ENCODE assay signal across 1 cellular context in the genomic region with DNA sequence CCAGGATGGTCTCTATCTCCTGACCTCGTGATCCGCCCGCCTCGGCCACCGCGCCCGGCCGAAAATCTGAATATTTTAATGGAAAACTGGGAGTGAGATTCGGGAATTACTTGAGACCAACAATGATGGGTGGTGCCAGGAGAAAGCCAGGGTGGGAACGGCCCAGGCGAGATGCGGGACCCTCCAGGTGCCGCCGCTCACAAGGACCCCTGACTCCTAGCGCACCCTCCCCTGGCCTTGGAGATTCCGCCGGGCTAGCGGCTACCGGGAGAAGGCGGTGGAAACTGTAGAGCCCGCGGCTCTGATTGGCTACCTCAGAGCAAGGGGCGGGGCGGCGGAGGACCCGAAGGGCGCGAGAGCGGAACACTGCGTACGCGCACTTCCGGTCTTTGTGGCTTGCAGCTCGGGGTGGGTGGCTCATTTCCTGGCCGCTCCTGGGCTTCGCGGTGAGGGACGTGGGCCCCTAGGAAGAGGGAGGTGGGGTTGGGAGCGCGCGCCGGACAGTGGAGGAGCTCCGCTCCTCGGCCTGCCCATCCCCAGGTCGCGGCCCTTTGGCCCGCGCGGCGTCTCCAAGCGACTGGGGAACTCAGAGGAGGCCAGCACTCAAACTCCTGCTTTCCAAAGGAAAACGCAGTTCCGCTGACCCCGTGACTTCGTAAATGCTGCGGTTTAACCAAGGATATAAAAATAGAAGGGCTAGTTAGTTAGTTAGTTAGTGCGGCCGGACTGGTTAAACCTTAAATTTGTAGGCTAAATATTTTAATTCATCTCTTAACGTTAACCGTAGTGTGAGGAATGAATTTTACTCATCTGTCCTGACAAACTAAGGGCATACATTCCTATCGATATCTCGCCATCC.
A peak's percentile ranks its signal among the peaks of the same experiment; 100 is the strongest.
TF ChIP-seq lines count a peak whose summit lies in the region.

A gene (plus strand): TSS at position 371 of the 859 bp plus-strand sequence. CDS start 1,437 bp downstream, outside the sequence.

TF ChIP-seq in K562, 482 proteins besides CTCF, POLR2A, EP300 and RAD21 (continued from another document and continues in another):
- TF ChIP-seq, protein P1, sequence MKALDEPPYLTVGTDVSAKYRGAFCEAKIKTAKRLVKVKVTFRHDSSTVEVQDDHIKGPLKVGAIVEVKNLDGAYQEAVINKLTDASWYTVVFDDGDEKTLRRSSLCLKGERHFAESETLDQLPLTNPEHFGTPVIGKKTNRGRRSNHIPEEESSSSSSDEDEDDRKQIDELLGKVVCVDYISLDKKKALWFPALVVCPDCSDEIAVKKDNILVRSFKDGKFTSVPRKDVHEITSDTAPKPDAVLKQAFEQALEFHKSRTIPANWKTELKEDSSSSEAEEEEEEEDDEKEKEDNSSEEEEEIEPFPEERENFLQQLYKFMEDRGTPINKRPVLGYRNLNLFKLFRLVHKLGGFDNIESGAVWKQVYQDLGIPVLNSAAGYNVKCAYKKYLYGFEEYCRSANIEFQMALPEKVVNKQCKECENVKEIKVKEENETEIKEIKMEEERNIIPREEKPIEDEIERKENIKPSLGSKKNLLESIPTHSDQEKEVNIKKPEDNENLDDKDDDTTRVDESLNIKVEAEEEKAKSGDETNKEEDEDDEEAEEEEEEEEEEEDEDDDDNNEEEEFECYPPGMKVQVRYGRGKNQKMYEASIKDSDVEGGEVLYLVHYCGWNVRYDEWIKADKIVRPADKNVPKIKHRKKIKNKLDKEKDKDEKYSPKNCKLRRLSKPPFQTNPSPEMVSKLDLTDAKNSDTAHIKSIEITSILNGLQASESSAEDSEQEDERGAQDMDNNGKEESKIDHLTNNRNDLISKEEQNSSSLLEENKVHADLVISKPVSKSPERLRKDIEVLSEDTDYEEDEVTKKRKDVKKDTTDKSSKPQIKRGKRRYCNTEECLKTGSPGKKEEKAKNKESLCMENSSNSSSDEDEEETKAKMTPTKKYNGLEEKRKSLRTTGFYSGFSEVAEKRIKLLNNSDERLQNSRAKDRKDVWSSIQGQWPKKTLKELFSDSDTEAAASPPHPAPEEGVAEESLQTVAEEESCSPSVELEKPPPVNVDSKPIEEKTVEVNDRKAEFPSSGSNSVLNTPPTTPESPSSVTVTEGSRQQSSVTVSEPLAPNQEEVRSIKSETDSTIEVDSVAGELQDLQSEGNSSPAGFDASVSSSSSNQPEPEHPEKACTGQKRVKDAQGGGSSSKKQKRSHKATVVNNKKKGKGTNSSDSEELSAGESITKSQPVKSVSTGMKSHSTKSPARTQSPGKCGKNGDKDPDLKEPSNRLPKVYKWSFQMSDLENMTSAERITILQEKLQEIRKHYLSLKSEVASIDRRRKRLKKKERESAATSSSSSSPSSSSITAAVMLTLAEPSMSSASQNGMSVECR (CRISPR knock-in tag; IDR thresholded peaks at IDR 0.05), result peak; percentile 73; the same call in 1 of the 2 replicates
- TF ChIP-seq TBL1XR1 (IDR thresholded peaks at IDR 0.05; ENCODE audit: low read length in 2 of 2), result peak in 1 of 2 experiments; percentile 26; a peak in 1 of 4 replicates
- TF ChIP-seq EWSR1 (IDR thresholded peaks at IDR 0.05; ENCODE audit: borderline replicate concordance, low read depth, partially characterized antibody), result no peak
- no peak for TF ChIP-seq RBM34 (IDR thresholded peaks at IDR 0.05; ENCODE audit: borderline replicate concordance, insufficient read depth, low read length)
- TF ChIP-seq E2F3 (CRISPR knock-in tag; IDR thresholded peaks at IDR 0.05), result peak; percentile 22; the same call in 1 of the 2 replicates
- TF ChIP-seq, protein P2, sequence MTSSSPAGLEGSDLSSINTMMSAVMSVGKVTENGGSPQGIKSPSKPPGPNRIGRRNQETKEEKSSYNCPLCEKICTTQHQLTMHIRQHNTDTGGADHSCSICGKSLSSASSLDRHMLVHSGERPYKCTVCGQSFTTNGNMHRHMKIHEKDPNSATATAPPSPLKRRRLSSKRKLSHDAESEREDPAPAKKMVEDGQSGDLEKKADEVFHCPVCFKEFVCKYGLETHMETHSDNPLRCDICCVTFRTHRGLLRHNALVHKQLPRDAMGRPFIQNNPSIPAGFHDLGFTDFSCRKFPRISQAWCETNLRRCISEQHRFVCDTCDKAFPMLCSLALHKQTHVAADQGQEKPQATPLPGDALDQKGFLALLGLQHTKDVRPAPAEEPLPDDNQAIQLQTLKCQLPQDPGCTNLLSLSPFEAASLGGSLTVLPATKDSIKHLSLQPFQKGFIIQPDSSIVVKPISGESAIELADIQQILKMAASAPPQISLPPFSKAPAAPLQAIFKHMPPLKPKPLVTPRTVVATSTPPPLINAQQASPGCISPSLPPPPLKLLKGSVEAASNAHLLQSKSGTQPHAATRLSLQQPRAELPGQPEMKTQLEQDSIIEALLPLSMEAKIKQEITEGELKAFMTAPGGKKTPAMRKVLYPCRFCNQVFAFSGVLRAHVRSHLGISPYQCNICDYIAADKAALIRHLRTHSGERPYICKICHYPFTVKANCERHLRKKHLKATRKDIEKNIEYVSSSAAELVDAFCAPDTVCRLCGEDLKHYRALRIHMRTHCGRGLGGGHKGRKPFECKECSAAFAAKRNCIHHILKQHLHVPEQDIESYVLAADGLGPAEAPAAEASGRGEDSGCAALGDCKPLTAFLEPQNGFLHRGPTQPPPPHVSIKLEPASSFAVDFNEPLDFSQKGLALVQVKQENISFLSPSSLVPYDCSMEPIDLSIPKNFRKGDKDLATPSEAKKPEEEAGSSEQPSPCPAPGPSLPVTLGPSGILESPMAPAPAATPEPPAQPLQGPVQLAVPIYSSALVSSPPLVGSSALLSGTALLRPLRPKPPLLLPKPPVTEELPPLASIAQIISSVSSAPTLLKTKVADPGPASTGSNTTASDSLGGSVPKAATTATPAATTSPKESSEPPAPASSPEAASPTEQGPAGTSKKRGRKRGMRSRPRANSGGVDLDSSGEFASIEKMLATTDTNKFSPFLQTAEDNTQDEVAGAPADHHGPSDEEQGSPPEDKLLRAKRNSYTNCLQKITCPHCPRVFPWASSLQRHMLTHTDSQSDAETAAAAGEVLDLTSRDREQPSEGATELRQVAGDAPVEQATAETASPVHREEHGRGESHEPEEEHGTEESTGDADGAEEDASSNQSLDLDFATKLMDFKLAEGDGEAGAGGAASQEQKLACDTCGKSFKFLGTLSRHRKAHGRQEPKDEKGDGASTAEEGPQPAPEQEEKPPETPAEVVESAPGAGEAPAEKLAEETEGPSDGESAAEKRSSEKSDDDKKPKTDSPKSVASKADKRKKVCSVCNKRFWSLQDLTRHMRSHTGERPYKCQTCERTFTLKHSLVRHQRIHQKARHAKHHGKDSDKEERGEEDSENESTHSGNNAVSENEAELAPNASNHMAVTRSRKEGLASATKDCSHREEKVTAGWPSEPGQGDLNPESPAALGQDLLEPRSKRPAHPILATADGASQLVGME (CRISPR knock-in tag; IDR thresholded peaks at IDR 0.05), result peak; percentile 62; the same call in 1 of the 2 replicates
- no peak for TF ChIP-seq NR2C1 (IDR thresholded peaks at IDR 0.05)
- no peak; the same call in 1 of the 2 replicates for TF ChIP-seq NR2C1 (tag; IDR thresholded peaks at IDR 0.05)
- TF ChIP-seq RFX1 (IDR thresholded peaks at IDR 0.05), result peak; percentile 74
- no peak for TF ChIP-seq ZKSCAN1 (IDR thresholded peaks at IDR 0.05; ENCODE audit: low read depth, low read length)
- TF ChIP-seq FOXK2 (conservative IDR thresholded peaks at IDR 0.05 in 1 of 2, IDR thresholded peaks at IDR 0.05 in 1 of 2; ENCODE audit: low read depth in 2 of 2), result no peak
- TF ChIP-seq TBP (optimal IDR thresholded peaks at IDR 0.05; ENCODE audit: low read depth, low read length), result peak; percentile 93
- no peak for TF ChIP-seq NFATC3 (IDR thresholded peaks at IDR 0.05)
- TF ChIP-seq, protein P3, sequence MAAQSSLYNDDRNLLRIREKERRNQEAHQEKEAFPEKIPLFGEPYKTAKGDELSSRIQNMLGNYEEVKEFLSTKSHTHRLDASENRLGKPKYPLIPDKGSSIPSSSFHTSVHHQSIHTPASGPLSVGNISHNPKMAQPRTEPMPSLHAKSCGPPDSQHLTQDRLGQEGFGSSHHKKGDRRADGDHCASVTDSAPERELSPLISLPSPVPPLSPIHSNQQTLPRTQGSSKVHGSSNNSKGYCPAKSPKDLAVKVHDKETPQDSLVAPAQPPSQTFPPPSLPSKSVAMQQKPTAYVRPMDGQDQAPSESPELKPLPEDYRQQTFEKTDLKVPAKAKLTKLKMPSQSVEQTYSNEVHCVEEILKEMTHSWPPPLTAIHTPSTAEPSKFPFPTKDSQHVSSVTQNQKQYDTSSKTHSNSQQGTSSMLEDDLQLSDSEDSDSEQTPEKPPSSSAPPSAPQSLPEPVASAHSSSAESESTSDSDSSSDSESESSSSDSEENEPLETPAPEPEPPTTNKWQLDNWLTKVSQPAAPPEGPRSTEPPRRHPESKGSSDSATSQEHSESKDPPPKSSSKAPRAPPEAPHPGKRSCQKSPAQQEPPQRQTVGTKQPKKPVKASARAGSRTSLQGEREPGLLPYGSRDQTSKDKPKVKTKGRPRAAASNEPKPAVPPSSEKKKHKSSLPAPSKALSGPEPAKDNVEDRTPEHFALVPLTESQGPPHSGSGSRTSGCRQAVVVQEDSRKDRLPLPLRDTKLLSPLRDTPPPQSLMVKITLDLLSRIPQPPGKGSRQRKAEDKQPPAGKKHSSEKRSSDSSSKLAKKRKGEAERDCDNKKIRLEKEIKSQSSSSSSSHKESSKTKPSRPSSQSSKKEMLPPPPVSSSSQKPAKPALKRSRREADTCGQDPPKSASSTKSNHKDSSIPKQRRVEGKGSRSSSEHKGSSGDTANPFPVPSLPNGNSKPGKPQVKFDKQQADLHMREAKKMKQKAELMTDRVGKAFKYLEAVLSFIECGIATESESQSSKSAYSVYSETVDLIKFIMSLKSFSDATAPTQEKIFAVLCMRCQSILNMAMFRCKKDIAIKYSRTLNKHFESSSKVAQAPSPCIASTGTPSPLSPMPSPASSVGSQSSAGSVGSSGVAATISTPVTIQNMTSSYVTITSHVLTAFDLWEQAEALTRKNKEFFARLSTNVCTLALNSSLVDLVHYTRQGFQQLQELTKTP (IDR thresholded peaks at IDR 0.05; ENCODE audit: low read depth in 1 of 2, partially characterized antibody in 2 of 2), result no peak
- TF ChIP-seq, protein P4, sequence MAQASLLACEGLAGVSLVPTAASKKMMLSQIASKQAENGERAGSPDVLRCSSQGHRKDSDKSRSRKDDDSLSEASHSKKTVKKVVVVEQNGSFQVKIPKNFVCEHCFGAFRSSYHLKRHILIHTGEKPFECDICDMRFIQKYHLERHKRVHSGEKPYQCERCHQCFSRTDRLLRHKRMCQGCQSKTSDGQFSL (CRISPR knock-in tag; IDR thresholded peaks at IDR 0.05), result no peak
- TF ChIP-seq, protein P4 (tag; IDR thresholded peaks at IDR 0.05), result no peak
- TF ChIP-seq KLF10 (CRISPR knock-in tag; IDR thresholded peaks at IDR 0.05), result no peak
- TF ChIP-seq, protein P5, sequence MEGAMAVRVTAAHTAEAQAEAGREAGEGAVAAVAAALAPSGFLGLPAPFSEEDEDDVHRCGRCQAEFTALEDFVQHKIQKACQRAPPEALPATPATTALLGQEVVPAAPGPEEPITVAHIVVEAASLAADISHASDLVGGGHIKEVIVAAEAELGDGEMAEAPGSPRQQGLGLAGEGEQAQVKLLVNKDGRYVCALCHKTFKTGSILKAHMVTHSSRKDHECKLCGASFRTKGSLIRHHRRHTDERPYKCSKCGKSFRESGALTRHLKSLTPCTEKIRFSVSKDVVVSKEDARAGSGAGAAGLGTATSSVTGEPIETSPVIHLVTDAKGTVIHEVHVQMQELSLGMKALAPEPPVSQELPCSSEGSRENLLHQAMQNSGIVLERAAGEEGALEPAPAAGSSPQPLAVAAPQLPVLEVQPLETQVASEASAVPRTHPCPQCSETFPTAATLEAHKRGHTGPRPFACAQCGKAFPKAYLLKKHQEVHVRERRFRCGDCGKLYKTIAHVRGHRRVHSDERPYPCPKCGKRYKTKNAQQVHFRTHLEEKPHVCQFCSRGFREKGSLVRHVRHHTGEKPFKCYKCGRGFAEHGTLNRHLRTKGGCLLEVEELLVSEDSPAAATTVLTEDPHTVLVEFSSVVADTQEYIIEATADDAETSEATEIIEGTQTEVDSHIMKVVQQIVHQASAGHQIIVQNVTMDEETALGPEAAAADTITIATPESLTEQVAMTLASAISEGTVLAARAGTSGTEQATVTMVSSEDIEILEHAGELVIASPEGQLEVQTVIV (CRISPR knock-in tag; IDR thresholded peaks at IDR 0.05; ENCODE audit: borderline replicate concordance), result no peak
- TF ChIP-seq, protein P6, sequence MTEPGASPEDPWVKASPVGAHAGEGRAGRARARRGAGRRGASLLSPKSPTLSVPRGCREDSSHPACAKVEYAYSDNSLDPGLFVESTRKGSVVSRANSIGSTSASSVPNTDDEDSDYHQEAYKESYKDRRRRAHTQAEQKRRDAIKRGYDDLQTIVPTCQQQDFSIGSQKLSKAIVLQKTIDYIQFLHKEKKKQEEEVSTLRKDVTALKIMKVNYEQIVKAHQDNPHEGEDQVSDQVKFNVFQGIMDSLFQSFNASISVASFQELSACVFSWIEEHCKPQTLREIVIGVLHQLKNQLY (CRISPR knock-in tag; conservative IDR thresholded peaks at IDR 0.05), result 0 out of 4 replicates have a peak, but pooled peaks of 1 of the 2 experiments have one; percentile 44
- TF ChIP-seq KDM2B (CRISPR knock-in tag; IDR thresholded peaks at IDR 0.05), result no peak
- TF ChIP-seq, protein P7, sequence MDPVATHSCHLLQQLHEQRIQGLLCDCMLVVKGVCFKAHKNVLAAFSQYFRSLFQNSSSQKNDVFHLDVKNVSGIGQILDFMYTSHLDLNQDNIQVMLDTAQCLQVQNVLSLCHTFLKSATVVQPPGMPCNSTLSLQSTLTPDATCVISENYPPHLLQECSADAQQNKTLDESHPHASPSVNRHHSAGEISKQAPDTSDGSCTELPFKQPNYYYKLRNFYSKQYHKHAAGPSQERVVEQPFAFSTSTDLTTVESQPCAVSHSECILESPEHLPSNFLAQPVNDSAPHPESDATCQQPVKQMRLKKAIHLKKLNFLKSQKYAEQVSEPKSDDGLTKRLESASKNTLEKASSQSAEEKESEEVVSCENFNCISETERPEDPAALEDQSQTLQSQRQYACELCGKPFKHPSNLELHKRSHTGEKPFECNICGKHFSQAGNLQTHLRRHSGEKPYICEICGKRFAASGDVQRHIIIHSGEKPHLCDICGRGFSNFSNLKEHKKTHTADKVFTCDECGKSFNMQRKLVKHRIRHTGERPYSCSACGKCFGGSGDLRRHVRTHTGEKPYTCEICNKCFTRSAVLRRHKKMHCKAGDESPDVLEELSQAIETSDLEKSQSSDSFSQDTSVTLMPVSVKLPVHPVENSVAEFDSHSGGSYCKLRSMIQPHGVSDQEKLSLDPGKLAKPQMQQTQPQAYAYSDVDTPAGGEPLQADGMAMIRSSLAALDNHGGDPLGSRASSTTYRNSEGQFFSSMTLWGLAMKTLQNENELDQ (CRISPR knock-in tag; IDR thresholded peaks at IDR 0.05; ENCODE audit: borderline replicate concordance), result no peak
- peak; percentile 80; the same call in 1 of the 2 replicates for TF ChIP-seq CBX1 (IDR thresholded peaks at IDR 0.05; ENCODE audit: low read depth)
- no peak; the same call in 1 of the 2 replicates for TF ChIP-seq ZNF586 (CRISPR knock-in tag; conservative IDR thresholded peaks at IDR 0.05)
- no peak; the same call in 1 of the 2 replicates for TF ChIP-seq MYNN (IDR thresholded peaks at IDR 0.05)
- TF ChIP-seq MYNN (CRISPR knock-in tag; IDR thresholded peaks at IDR 0.05), result no peak
- 0 out of 2 replicates have a peak, but pooled peaks have one; percentile 49 for TF ChIP-seq NR1H2 (CRISPR knock-in tag; IDR thresholded peaks at IDR 0.05)
- TF ChIP-seq EGR1 (conservative IDR thresholded peaks at IDR 0.05), result peak; percentile 73
- no peak for TF ChIP-seq SETDB1 (IDR thresholded peaks at IDR 0.05; ENCODE audit: low read length)
- TF ChIP-seq ELF1 (tag; IDR thresholded peaks at IDR 0.05), result peak; percentile 95
- no peak for TF ChIP-seq ARID2 (IDR thresholded peaks at IDR 0.05)
- TF ChIP-seq MBD2 (IDR thresholded peaks at IDR 0.05; ENCODE audit: borderline replicate concordance, low read depth), result peak; percentile 77
- TF ChIP-seq ZNF253 (CRISPR knock-in tag; conservative IDR thresholded peaks at IDR 0.05), result no peak
